In genomic region chr5:131795879-131796792, GRCh38 we compare ENCODE assay signal across 1 cellular context.
TF ChIP-seq lines count a peak whose summit lies in the region.

No MANE protein-coding gene starts in this region.

TF ChIP-seq in HepG2, 621 proteins besides CTCF, POLR2A, EP300 and RAD21 (continued from another document and continues in another):
- TF ChIP-seq MXD1 (CRISPR knock-in tag; IDR thresholded peaks at IDR 0.05) (no peak), ZNF512 (CRISPR knock-in tag; IDR thresholded peaks at IDR 0.05) (no peak), ZNF839 (CRISPR knock-in tag; IDR thresholded peaks at IDR 0.05; ENCODE audit: borderline replicate concordance) (peak; percentile 72), KDM3A (CRISPR knock-in tag; IDR thresholded peaks at IDR 0.05; ENCODE audit: low read depth) (no peak), NFE2L1 (CRISPR knock-in tag; IDR thresholded peaks at IDR 0.05; ENCODE audit: borderline replicate concordance) (no peak), SALL1 (CRISPR knock-in tag; IDR thresholded peaks at IDR 0.05) (no peak), SYNCRIP (IDR thresholded peaks at IDR 0.05; ENCODE audit: insufficient read depth, low read depth, low read length) (no peak), ZBTB7A (CRISPR knock-in tag; IDR thresholded peaks at IDR 0.05) (no peak), MEF2D (CRISPR knock-in tag; IDR thresholded peaks at IDR 0.05) (no peak), PLRG1 (conservative IDR thresholded peaks at IDR 0.05) (no peak), BATF2 (CRISPR knock-in tag; IDR thresholded peaks at IDR 0.05) (0 out of 2 replicates have a peak, but pooled peaks have one; percentile 2), SNAPC2 (CRISPR knock-in tag; IDR thresholded peaks at IDR 0.05) (peak; percentile 3; the same call in 1 of the 2 replicates), MTA3 (CRISPR knock-in tag; IDR thresholded peaks at IDR 0.05) (no peak), ZNF282 (IDR thresholded peaks at IDR 0.05; ENCODE audit: partially characterized antibody) (no peak), FOXK2 (IDR thresholded peaks at IDR 0.05) (no peak), ZNF264 (CRISPR knock-in tag; IDR thresholded peaks at IDR 0.05) (no peak), HHEX (CRISPR knock-in tag; IDR thresholded peaks at IDR 0.05) (no peak), SMAD9 (CRISPR knock-in tag; IDR thresholded peaks at IDR 0.05) (no peak), SMAD3 (CRISPR knock-in tag; IDR thresholded peaks at IDR 0.05) (no peak), ZNF782 (CRISPR knock-in tag; IDR thresholded peaks at IDR 0.05; ENCODE audit: borderline replicate concordance) (no peak), KAT7 (CRISPR knock-in tag; IDR thresholded peaks at IDR 0.05; ENCODE audit: borderline replicate concordance) (no peak; the same call in 1 of the 2 replicates), KMT2B (CRISPR knock-in tag; IDR thresholded peaks at IDR 0.05) (no peak), KLF12 (CRISPR knock-in tag; IDR thresholded peaks at IDR 0.05; ENCODE audit: borderline replicate concordance) (no peak), ZFP36L2 (CRISPR knock-in tag; IDR thresholded peaks at IDR 0.05) (no peak), ZNF292 (CRISPR knock-in tag; IDR thresholded peaks at IDR 0.05; ENCODE audit: borderline replicate concordance, low read depth) (peak; percentile 51; the same call in 1 of the 2 replicates), ZNF569 (CRISPR knock-in tag; IDR thresholded peaks at IDR 0.05; ENCODE audit: borderline replicate concordance) (no peak), TBP (CRISPR knock-in tag; IDR thresholded peaks at IDR 0.05) (no peak), REST (IDR thresholded peaks at IDR 0.05; ENCODE audit: borderline replicate concordance in 1 of 2, low read depth in 1 of 2, low read length in 2 of 2) (no peak), MXD3 (CRISPR knock-in tag; IDR thresholded peaks at IDR 0.05) (no peak; the same call in 1 of the 2 replicates), XRCC5 (optimal IDR thresholded peaks at IDR 0.05; ENCODE audit: low read length) (peak; percentile 5), ZNF350 (CRISPR knock-in tag; IDR thresholded peaks at IDR 0.05; ENCODE audit: borderline replicate concordance, low read depth) (no peak), PAXIP1 (CRISPR knock-in tag; conservative IDR thresholded peaks at IDR 0.05) (no peak), ZZZ3 (CRISPR knock-in tag; IDR thresholded peaks at IDR 0.05; ENCODE audit: borderline replicate concordance) (no peak), MTERF4 (CRISPR knock-in tag; IDR thresholded peaks at IDR 0.05) (no peak), ZNF326 (CRISPR knock-in tag; IDR thresholded peaks at IDR 0.05; ENCODE audit: borderline replicate concordance) (no peak), NAIF1 (CRISPR knock-in tag; IDR thresholded peaks at IDR 0.05; ENCODE audit: borderline replicate concordance) (no peak), HNF4A (CRISPR knock-in tag; IDR thresholded peaks at IDR 0.05) (no peak), HOXA9 (CRISPR knock-in tag; IDR thresholded peaks at IDR 0.05; ENCODE audit: borderline replicate concordance) (no peak), THRA (CRISPR knock-in tag; IDR thresholded peaks at IDR 0.05; ENCODE audit: borderline replicate concordance) (no peak), WIZ (CRISPR knock-in tag; IDR thresholded peaks at IDR 0.05) (0 out of 2 replicates have a peak, but pooled peaks have one; percentile 2), ZEB1 (IDR thresholded peaks at IDR 0.05; ENCODE audit: insufficient replicate concordance, low read depth) (no peak), ATF4 (CRISPR knock-in tag; IDR thresholded peaks at IDR 0.05) (no peak), ZNF225 (CRISPR knock-in tag; IDR thresholded peaks at IDR 0.05) (no peak), MYNN (CRISPR knock-in tag; IDR thresholded peaks at IDR 0.05; ENCODE audit: low read depth) (no peak), ZMYM2 (CRISPR knock-in tag; IDR thresholded peaks at IDR 0.05) (no peak), GATAD2A (CRISPR knock-in tag; IDR thresholded peaks at IDR 0.05) (no peak), SIN3A (IDR thresholded peaks at IDR 0.05; ENCODE audit: borderline replicate concordance, low read depth, low read length) (no peak), ZNF230 (CRISPR knock-in tag; IDR thresholded peaks at IDR 0.05) (no peak), SAP130 (CRISPR knock-in tag; IDR thresholded peaks at IDR 0.05; ENCODE audit: low read depth) (no peak; the same call in 1 of the 2 replicates), ZNF205 (CRISPR knock-in tag; IDR thresholded peaks at IDR 0.05) (no peak), ZNF235 (CRISPR knock-in tag; IDR thresholded peaks at IDR 0.05; ENCODE audit: borderline replicate concordance) (peak; percentile 7; the same call in 1 of the 2 replicates), ZNF20 (CRISPR knock-in tag; IDR thresholded peaks at IDR 0.05) (no peak), TOPORS (CRISPR knock-in tag; IDR thresholded peaks at IDR 0.05) (no peak), UBTF (CRISPR knock-in tag; IDR thresholded peaks at IDR 0.05) (peak; percentile 61), ZNF816 (CRISPR knock-in tag; IDR thresholded peaks at IDR 0.05; ENCODE audit: borderline replicate concordance) (0 out of 2 replicates have a peak, but pooled peaks have one; percentile 4), SP5 (CRISPR knock-in tag; IDR thresholded peaks at IDR 0.05; ENCODE audit: borderline replicate concordance, low read depth) (no peak), ZNF296 (CRISPR knock-in tag; conservative IDR thresholded peaks at IDR 0.05) (0 out of 2 replicates have a peak, but pooled peaks have one; percentile 43), PCBP1 (IDR thresholded peaks at IDR 0.05; ENCODE audit: borderline replicate concordance, low read depth, low read length) (no peak)
